In the genomic region with DNA sequence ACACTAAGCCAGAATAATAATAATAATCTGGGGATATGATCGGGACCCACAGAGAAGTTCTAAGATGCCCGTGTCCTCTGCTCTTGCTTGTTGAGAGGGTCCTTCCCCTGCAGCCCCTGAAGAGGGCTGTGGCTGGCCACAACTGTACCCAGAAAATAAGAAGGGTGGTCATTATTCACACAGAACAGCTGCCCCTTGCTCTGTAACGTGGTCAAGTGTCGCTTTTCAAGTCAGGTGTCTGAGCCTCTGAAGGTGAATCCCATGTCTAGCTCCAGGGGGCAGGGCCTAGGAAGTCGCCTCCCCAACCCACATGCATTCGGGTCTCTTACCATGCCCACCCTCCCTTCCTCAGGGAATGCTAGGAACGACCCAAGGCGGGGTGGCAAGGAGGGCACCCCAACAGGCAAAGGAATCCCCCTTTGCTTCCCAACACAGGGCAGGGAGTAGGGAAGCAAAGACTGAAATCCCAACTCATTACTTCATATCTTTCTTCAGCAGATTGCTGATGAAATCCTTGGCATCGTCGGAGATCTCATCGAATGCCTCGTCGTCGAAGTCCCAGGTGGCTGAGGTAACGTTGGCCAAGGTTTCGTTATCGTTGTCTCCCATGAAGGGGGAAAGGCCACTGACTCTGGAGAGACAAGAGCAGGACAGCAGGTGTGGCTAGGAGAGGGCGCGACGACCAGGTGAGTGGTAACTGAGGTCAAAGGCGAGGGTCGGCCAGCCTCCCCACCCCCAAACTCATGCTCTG, we compare ENCODE assay signal across 15 cellular contexts. TPM values are rescaled to one million over a fixed set of nuclear protein-coding genes. Genes with fewer than 3 reads are reported as not detected.
DNase-seq lines count a peak whose midpoint lies in the region; ATAC-seq and TF ChIP-seq lines count a peak whose summit lies in the region.
"Had no signal": no experiment of that assay in that cellular context is flagged by ENCODE, and none has a peak within 500 bp of the region (broad histone marks: within the 10 kb centered on the region; RNA-seq: fewer than 3 reads in every experiment).

No MANE protein-coding gene starts in this region.

- no peak for TF ChIP-seq CTCF in coronary artery (IDR thresholded peaks at IDR 0.05)
- TF ChIP-seq CTCF in sigmoid colon (IDR thresholded peaks at IDR 0.05): no peak
- no peak for TF ChIP-seq CTCF in uterus (IDR thresholded peaks at IDR 0.05)

- ATAC-seq in left colon: no peak

- intact Hi-C loops in sigmoid colon (cut with DNase I): no loop called here
- intact Hi-C loops in uterus (cut with DNase I; ENCODE audit: low total_unique reads): no loop called here
- intact Hi-C loops in left colon (cut with DNase I, micrococcal nuclease): no loop called here

- WGBS in sigmoid colon, 2 donors: 95% methylated on average over 22 of the region's 22 CpGs

- DNase-seq in coronary artery (ENCODE audit: low spot score) (peak; percentile 57), sigmoid colon (no peak), uterus (no peak), midbrain (lab: John Stamatoyannopoulos, UW) (no peak), retina (no peak), left colon (no peak)
- no peak for DNase-seq in stimulated activated CD4-positive, alpha-beta T cell treated with anti-CD3 and anti-CD28 coated beads, Interleukin-4, amount 100 ng/mL, for 4 hours
- DNase-seq: CD8-positive, alpha-beta memory T cell; DMS53; GF-D8; GM23248 had no signal

- no peak for TF ChIP-seq EP300 in sigmoid colon (IDR thresholded peaks at IDR 0.05)

- no peak overlapping the region for H3K9ac ChIP-seq in muscle layer of colon (ENCODE audit: low read length)
- H3K9ac ChIP-seq: GM23248 had no signal

- H3K36me3 ChIP-seq in muscle layer of colon (ENCODE audit: insufficient read depth, low read length): peaks cover 71% of the 10 kb centered on the region
- H3K36me3 ChIP-seq in sigmoid colon: peaks cover 18 to 84% (median 40%) of the 10 kb centered on the region in 4 donors
- H3K36me3 ChIP-seq in uterus: no peaks in the 10 kb centered on the region

- H3K27ac ChIP-seq in coronary artery (peak overlapping the region; percentile 27 to 63), muscle layer of colon (ENCODE audit: low read depth, low read length) (peak overlapping the region; percentile 79), sigmoid colon (peak overlapping the region; percentile 87 to 98 (median 92)), uterus (peak overlapping the region; percentile 54 to 77)
- H3K27ac ChIP-seq: A549, GM23248, HL-60 had no signal

- H3K4me3 ChIP-seq in coronary artery: no peak overlapping the region
- peak overlapping the region in 1 of 2 donors; percentile 3 for H3K4me3 ChIP-seq in muscle layer of colon (ENCODE audit: low read depth in 1 of 2, low read length in 2 of 2)
- no peak overlapping the region for H3K4me3 ChIP-seq in sigmoid colon
- H3K4me3 ChIP-seq in uterus: no peak overlapping the region
- H3K4me3 ChIP-seq: A549, GM23248 had no signal

- H3K27me3 ChIP-seq in muscle layer of colon (ENCODE audit: control insufficient read depth in 1 of 2, insufficient read depth in 2 of 2, low read length in 2 of 2) (no peaks in the 10 kb centered on the region), sigmoid colon (no peaks in the 10 kb centered on the region), uterus (no peaks in the 10 kb centered on the region)

- no peaks in the 10 kb centered on the region for H3K9me3 ChIP-seq in muscle layer of colon (ENCODE audit: low read length)
- no peaks in the 10 kb centered on the region for H3K9me3 ChIP-seq in sigmoid colon
- no peaks in the 10 kb centered on the region for H3K9me3 ChIP-seq in uterus
- H3K9me3 ChIP-seq: A549, Caco-2 had no signal

- H3K4me1 ChIP-seq in muscle layer of colon (ENCODE audit: insufficient read depth, low read length) (peaks cover 67% of the 10 kb centered on the region), sigmoid colon (peaks cover 0 to 76% (median 69%) of the 10 kb centered on the region in 4 donors), uterus (no peaks in the 10 kb centered on the region)

- TF ChIP-seq POLR2A in sigmoid colon (IDR thresholded peaks at IDR 0.05): no peak
- no peak for TF ChIP-seq POLR2A in uterus (IDR thresholded peaks at IDR 0.05)

RNA-seq across cellular contexts. Expression of a gene that starts 44.3 kb away (rescaled TPM):
- total RNA-seq in sigmoid colon: 10 to 100 TPM; 15.3 to 26.4 (median 19.2) TPM
- 10 to 100 TPM in 1 of 3 donors, 1 to 10 TPM in 2; 6.6 to 24.9 (median 7.6) TPM for polyA plus RNA-seq in sigmoid colon
- total RNA-seq in uterus: 10 to 100 TPM; 21.5 to 38.0 (median 28.8) TPM
- total RNA-seq in left colon: 10 to 100 TPM; 60.8 to 63.5 TPM
